In the genomic region with DNA sequence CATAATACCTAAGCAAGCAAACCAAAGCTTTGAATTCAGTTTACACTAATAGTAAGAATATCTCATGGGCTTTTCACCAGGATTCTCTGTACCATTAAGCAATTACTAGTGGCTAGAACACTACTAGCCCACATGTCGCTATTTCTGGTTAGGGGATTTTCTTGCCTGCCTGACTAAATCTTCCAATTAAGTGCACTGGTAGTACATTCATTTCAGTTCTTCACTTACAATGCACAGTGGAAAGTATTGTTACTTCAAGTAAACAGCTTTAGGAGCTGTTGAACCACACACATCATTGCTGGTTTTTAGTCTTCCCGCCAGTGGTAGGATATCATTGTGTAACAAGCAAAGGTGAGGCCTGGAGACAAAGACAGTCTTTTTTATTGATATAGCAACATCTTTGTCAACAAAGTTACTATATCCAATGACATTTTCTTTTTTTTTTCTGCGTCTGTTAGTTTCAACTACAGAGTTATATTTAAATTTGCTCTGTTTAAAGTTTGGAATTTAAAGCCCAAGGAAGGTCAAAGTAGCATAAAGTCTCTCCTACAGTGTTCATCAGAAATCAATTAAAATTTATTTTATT, we compare ENCODE assay signal across 20 cellular contexts.
DNase-seq lines count a peak whose midpoint lies in the region; ATAC-seq, FAIRE-seq and TF ChIP-seq lines count a peak whose summit lies in the region.
"Had no signal": no experiment of that assay in that cellular context is flagged by ENCODE, and none has a peak within 500 bp of the region (broad histone marks: within the 10 kb centered on the region; RNA-seq: fewer than 3 reads in every experiment).

No MANE protein-coding gene starts in this region.

- no peaks in the 10 kb centered on the region for H3K79me2 ChIP-seq in K562 (ENCODE audit: control insufficient read depth, insufficient read depth, low read length)

- WGBS in K562 (ENCODE audit: insufficient coverage, low coverage, missing lambda C conversion rate) = 6% methylated on average over 3 of the region's 3 CpGs

- CTCF ChIA-PET in K562 (lab: Yijun Ruan, JAX; ENCODE audit: low intra/inter-chr PET ratio) = no interaction called here

- ATAC-seq in GM18498 (IDR thresholded peaks at IDR 0.05; ENCODE audit: unreplicated experiment) = peak; percentile 56
- ATAC-seq in HG02642 (IDR thresholded peaks at IDR 0.05; ENCODE audit: poor library complexity, unreplicated experiment) = peak; percentile 59
- no peak for ATAC-seq in K562
- no peak for ATAC-seq in GM21717 (IDR thresholded peaks at IDR 0.05; ENCODE audit: unreplicated experiment)
- ATAC-seq: heart left ventricle, left ventricle myocardium superior had no signal

- no peaks in the 10 kb centered on the region for H3K4me1 ChIP-seq in K562 (replicated peaks in 1 of 2; ENCODE audit: control insufficient read depth in 2 of 2, insufficient read depth in 2 of 2, low read length in 2 of 2)

- no TSS peak for BruUV-seq in K562 (replicated peaks; lab: Mats Ljungman, UMichigan)

- TF ChIP-seq EP300 in K562 (IDR thresholded peaks at IDR 0.05; ENCODE audit: low read length) = no peak

- TF ChIP-seq POLR2A in K562 (conservative IDR thresholded peaks at IDR 0.05) = no peak

- DNase-seq in GM10266 (ENCODE audit: extremely low spot score) (peak; percentile 23), K562 (ENCODE audit: extremely low read depth in 1 of 4, low spot score in 3 of 4) (no peak), NCI-H774 (lab: John Stamatoyannopoulos, UW) (no peak)
- no peak for DNase-seq in activated effector memory CD4-positive, alpha-beta T cell treated with anti-CD3 and anti-CD28 coated beads, Interleukin-2, amount 50 U/mL, for 16 hours
- DNase-seq: activated CD4-positive, alpha-beta T cell treated with anti-CD3 and anti-CD28 coated beads, Interleukin-2, amount 50 U/mL, for 4 hours; brain microvascular endothelial cell; CD8-positive, alpha-beta memory T cell; DMS79; heart left ventricle; immature natural killer cell; left ventricle myocardium superior; NCI-H1436; OCI-M1; retina; Right ventricle myocardium superior had no signal

- no peak for TF ChIP-seq CTCF in GM10266 (IDR thresholded peaks at IDR 0.05; ENCODE audit: control insufficient read depth, insufficient read depth, low read depth, missing control alignments)
- no peak for TF ChIP-seq CTCF in K562 (IDR thresholded peaks at IDR 0.05 in 2 of 3, conservative IDR thresholded peaks at IDR 0.05 in 1 of 3; ENCODE audit: insufficient read depth in 2 of 3, low read depth in 1 of 3, low read length in 3 of 3)

- in situ Hi-C loops in K562 (cut with MboI) = no loop called here

- no peak overlapping the region for H3K9ac ChIP-seq in K562 (ENCODE audit: insufficient read depth in 1 of 2, low read depth in 2 of 2, low read length in 2 of 2)

- no peaks in the 10 kb centered on the region for H4K20me1 ChIP-seq in K562 (replicated peaks; ENCODE audit: control insufficient read depth, insufficient read depth, low read length)

- no peaks in the 10 kb centered on the region for H3K9me3 ChIP-seq in K562 (replicated peaks; ENCODE audit: control insufficient read depth, insufficient read depth, low read depth, low read length)
- H3K9me3 ChIP-seq: heart left ventricle, thoracic aorta had no signal

- peaks cover 0 to 2% of the 10 kb centered on the region in 2 experiments; a peak in 1 of 5 replicates for H3K27me3 ChIP-seq in K562 (ENCODE audit: control insufficient read depth in 2 of 2, insufficient read depth in 2 of 2, low read length in 2 of 2)
- H3K27me3 ChIP-seq: brain microvascular endothelial cell, heart left ventricle had no signal

- H3K9me1 ChIP-seq in K562 (ENCODE audit: control insufficient read depth, insufficient read depth, low read length) = no peaks in the 10 kb centered on the region

- no peak overlapping the region for H3K4me2 ChIP-seq in K562 (ENCODE audit: insufficient read depth, low read length)

- intact Hi-C loops in K562 (cut with micrococcal nuclease) = no loop called here

- POLR2A ChIA-PET in K562 (lab: Yijun Ruan, JAX) = no interaction called here

- H2AFZ ChIP-seq in K562 (ENCODE audit: low read depth, low read length) = no peak overlapping the region

- H3K4me3 ChIP-seq in K562 = no peak overlapping the region
- H3K4me3 ChIP-seq: coronary artery, heart left ventricle, thoracic aorta had no signal

- peak; percentile 54 for FAIRE-seq in K562 (lab: Jason Lieb, UNC)

- H3K36me3 ChIP-seq in K562 (ENCODE audit: control insufficient read depth, insufficient read depth, low read length) = no peaks in the 10 kb centered on the region
- H3K36me3 ChIP-seq: brain microvascular endothelial cell, heart left ventricle, thoracic aorta had no signal

- no peak overlapping the region for H3K27ac ChIP-seq in K562 (ENCODE audit: extremely low read depth, low read depth, low read length)
- H3K27ac ChIP-seq: brain microvascular endothelial cell, coronary artery, heart left ventricle, thoracic aorta had no signal

- no peak for TF ChIP-seq RAD21 in K562 (CRISPR knock-in tag; conservative IDR thresholded peaks at IDR 0.05 in 1 of 2, IDR thresholded peaks at IDR 0.05 in 1 of 2)

TF ChIP-seq in K562, 482 proteins besides CTCF, POLR2A, EP300 and RAD21 (continues in another document):
- TF ChIP-seq PCBP2 (IDR thresholded peaks at IDR 0.05; ENCODE audit: low read depth, low read length, poor library complexity, severe bottlenecking) (no peak), RBM25 (IDR thresholded peaks at IDR 0.05; ENCODE audit: low read depth, low read length, severe bottlenecking) (no peak), ZNF253 (CRISPR knock-in tag; conservative IDR thresholded peaks at IDR 0.05) (no peak), GTF2F1 (IDR thresholded peaks at IDR 0.05; ENCODE audit: low read depth, low read length) (no peak), FOSL1 (tag; conservative IDR thresholded peaks at IDR 0.05) (no peak), ZNF707 (CRISPR knock-in tag; conservative IDR thresholded peaks at IDR 0.05) (no peak), PHF8 (IDR thresholded peaks at IDR 0.05; ENCODE audit: borderline replicate concordance, low read length) (no peak)
- TF ChIP-seq, protein P1, sequence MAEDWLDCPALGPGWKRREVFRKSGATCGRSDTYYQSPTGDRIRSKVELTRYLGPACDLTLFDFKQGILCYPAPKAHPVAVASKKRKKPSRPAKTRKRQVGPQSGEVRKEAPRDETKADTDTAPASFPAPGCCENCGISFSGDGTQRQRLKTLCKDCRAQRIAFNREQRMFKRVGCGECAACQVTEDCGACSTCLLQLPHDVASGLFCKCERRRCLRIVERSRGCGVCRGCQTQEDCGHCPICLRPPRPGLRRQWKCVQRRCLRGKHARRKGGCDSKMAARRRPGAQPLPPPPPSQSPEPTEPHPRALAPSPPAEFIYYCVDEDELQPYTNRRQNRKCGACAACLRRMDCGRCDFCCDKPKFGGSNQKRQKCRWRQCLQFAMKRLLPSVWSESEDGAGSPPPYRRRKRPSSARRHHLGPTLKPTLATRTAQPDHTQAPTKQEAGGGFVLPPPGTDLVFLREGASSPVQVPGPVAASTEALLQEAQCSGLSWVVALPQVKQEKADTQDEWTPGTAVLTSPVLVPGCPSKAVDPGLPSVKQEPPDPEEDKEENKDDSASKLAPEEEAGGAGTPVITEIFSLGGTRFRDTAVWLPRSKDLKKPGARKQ (CRISPR knock-in tag; IDR thresholded peaks at IDR 0.05) = no peak
- TF ChIP-seq, protein P2, sequence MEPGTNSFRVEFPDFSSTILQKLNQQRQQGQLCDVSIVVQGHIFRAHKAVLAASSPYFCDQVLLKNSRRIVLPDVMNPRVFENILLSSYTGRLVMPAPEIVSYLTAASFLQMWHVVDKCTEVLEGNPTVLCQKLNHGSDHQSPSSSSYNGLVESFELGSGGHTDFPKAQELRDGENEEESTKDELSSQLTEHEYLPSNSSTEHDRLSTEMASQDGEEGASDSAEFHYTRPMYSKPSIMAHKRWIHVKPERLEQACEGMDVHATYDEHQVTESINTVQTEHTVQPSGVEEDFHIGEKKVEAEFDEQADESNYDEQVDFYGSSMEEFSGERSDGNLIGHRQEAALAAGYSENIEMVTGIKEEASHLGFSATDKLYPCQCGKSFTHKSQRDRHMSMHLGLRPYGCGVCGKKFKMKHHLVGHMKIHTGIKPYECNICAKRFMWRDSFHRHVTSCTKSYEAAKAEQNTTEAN (CRISPR knock-in tag; IDR thresholded peaks at IDR 0.05) = no peak

Comparison
In these comparisons a context has a peak if more than half of its experiments do, and no peak if none do; other contexts are left out.
1. ATAC-seq: peak in GM18498 (single experiment) and HG02642 (single experiment); none in K562 (single experiment) and GM21717 (single experiment).